ENCODE assay signal across 36 cellular contexts in the genomic region with DNA sequence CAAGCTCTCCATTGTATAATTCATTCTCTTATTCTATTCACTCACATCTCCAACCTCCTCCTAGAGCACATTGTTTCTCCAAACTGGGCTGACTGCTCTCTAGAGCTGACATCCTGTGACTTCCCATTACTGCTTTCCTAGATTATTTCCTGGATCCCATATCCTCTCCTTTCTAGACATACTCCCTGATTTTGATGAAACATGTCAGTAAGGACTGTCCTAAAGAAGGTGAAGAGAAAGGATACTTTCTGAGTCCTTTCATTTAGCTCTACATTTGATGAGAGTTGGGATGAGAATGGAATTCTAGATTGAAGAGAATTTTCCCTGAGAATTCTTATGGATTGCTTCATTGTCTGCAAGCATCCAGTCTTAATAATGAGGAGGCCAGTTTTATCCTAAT.
"Had no signal": no experiment of that assay in that cellular context is flagged by ENCODE, and none has a peak within 500 bp of the region (broad histone marks: within the 10 kb centered on the region; RNA-seq: fewer than 3 reads in every experiment).

No MANE protein-coding gene starts in this region.

- H3K9ac ChIP-seq: SK-N-SH had no signal

- H3K27ac Mint-ChIP-seq: activated CD4-positive, alpha-beta T cell treated with anti-CD3 and anti-CD28 coated beads for 36 hours; activated CD4-positive, alpha-beta T cell treated with anti-CD3 and anti-CD28 coated beads, Interleukin-2, amount 10 ng/mL, durations not matched to agents 7 days and 5 days; activated naive CD4-positive, alpha-beta T cell treated with anti-CD3 and anti-CD28 coated beads, Interleukin-2, amount 10 ng/mL, durations not matched to agents 7 days and 5 days; activated naive CD8-positive, alpha-beta T cell treated with anti-CD3 and anti-CD28 coated beads, Interleukin-2, amount 10 ng/mL, durations not matched to agents 7 days and 5 days; T-helper 1 cell treated with Interleukin-12 subunit alpha and Interleukin-12 subunit beta and Interleukin-4 antibody, amounts not matched to agents 30 μg/mL and 1 μg/mL, for 36 hours; T-helper 2 cell treated with Interferon-gamma antibody and Interleukin-4, amounts not matched to agents 5 μg/mL and 100 μg/mL, for 36 hours had no signal

- H3K4me3 Mint-ChIP-seq: activated CD4-positive, alpha-beta T cell treated with anti-CD3 and anti-CD28 coated beads for 36 hours; activated CD4-positive, alpha-beta T cell treated with anti-CD3 and anti-CD28 coated beads, Interleukin-2, amount 10 ng/mL, durations not matched to agents 7 days and 5 days; activated CD8-positive, alpha-beta T cell treated with anti-CD3 and anti-CD28 coated beads, Interleukin-2, amount 10 ng/mL, durations not matched to agents 7 days and 5 days; activated naive CD4-positive, alpha-beta T cell treated with anti-CD3 and anti-CD28 coated beads, Interleukin-2, amount 10 ng/mL, durations not matched to agents 7 days and 5 days; activated naive CD8-positive, alpha-beta T cell treated with anti-CD3 and anti-CD28 coated beads, Interleukin-2, amount 10 ng/mL, durations not matched to agents 7 days and 5 days; activated T-cell treated with anti-CD3 and anti-CD28 coated beads, Interleukin-2, amount 50 U/mL, for 4 hours; central memory CD8-positive, alpha-beta T cell; T-helper 1 cell treated with Interleukin-12 subunit alpha and Interleukin-12 subunit beta and Interleukin-4 antibody, amounts not matched to agents 30 μg/mL and 1 μg/mL, for 36 hours; T-helper 2 cell treated with Interferon-gamma antibody and Interleukin-4, amounts not matched to agents 5 μg/mL and 100 μg/mL, for 36 hours had no signal

- H3K27me3 Mint-ChIP-seq: activated CD4-positive, alpha-beta T cell treated with anti-CD3 and anti-CD28 coated beads for 36 hours; activated CD4-positive, alpha-beta T cell treated with anti-CD3 and anti-CD28 coated beads, Interleukin-2, amount 10 ng/mL, durations not matched to agents 7 days and 5 days; activated naive CD4-positive, alpha-beta T cell treated with anti-CD3 and anti-CD28 coated beads, Interleukin-2, amount 10 ng/mL, durations not matched to agents 7 days and 5 days; activated naive CD8-positive, alpha-beta T cell treated with anti-CD3 and anti-CD28 coated beads, Interleukin-2, amount 10 ng/mL, durations not matched to agents 7 days and 5 days; central memory CD8-positive, alpha-beta T cell had no signal

- ATAC-seq: activated CD4-positive, alpha-beta T cell treated with anti-CD3 and anti-CD28 coated beads for 36 hours; activated CD4-positive, CD25-positive, alpha-beta regulatory T cell treated with anti-CD3 and anti-CD28 coated beads, Interleukin-2, amount 50 U/mL, for 24 hours; activated CD8-positive, alpha-beta T cell treated with anti-CD3 and anti-CD28 coated beads, Interleukin-2, amount 10 ng/mL, durations not matched to agents 7 days and 5 days; activated T-cell treated with anti-CD3 and anti-CD28 coated beads, Interleukin-2, amount 50 U/mL, for 4 hours; PC-3 had no signal

- H3K27ac ChIP-seq: ascending aorta, cardiac muscle cell, Peyer's patch, SJSA1 had no signal

- H3K27me3 ChIP-seq: ascending aorta, cardiac muscle cell, MG63, Peyer's patch, SJSA1 had no signal

- H3K9me3 Mint-ChIP-seq: activated T-cell treated with anti-CD3 and anti-CD28 coated beads, Interleukin-2, amount 50 U/mL, for 4 hours; central memory CD8-positive, alpha-beta T cell; T-helper 1 cell treated with Interleukin-12 subunit alpha and Interleukin-12 subunit beta and Interleukin-4 antibody, amounts not matched to agents 30 μg/mL and 1 μg/mL, for 36 hours had no signal

- H3K9me3 ChIP-seq: ascending aorta, MG63, Peyer's patch, SJSA1, SK-N-SH had no signal

- H3K4me1 ChIP-seq: Peyer's patch, SJSA1 had no signal

- H3K4me2 ChIP-seq: SK-N-SH had no signal

- H3K4me3 ChIP-seq: ascending aorta, cardiac muscle cell, MG63, Peyer's patch, SJSA1 had no signal

- DNase-seq: activated CD4-positive, alpha-beta T cell treated with anti-CD3 and anti-CD28 coated beads for 36 hours; activated CD4-positive, alpha-beta T cell treated with anti-CD3 and anti-CD28 coated beads, Interleukin-2, amount 10 ng/mL, durations not matched to agents 7 days and 5 days; activated CD4-positive, alpha-beta T cell treated with anti-CD3 and anti-CD28 coated beads, Interleukin-2, amount 50 U/mL, for 48 hours; activated CD8-positive, alpha-beta T cell treated with anti-CD3 and anti-CD28 coated beads, Interleukin-2, amount 10 ng/mL, durations not matched to agents 7 days and 5 days; activated effector memory CD4-positive, alpha-beta T cell treated with Interleukin-2 at 50 U/mL for 16 hours; activated naive CD4-positive, alpha-beta T cell treated with anti-CD3 and anti-CD28 coated beads, Interleukin-2, amount 10 ng/mL, durations not matched to agents 7 days and 5 days; activated naive CD8-positive, alpha-beta T cell treated with anti-CD3 and anti-CD28 coated beads, Interleukin-2, amount 10 ng/mL, durations not matched to agents 7 days and 5 days; activated T-cell treated with anti-CD3 and anti-CD28 coated beads for 4 hours; activated T-cell treated with anti-CD3 and anti-CD28 coated beads, Interleukin-2, amount 50 U/mL, for 4 hours; amygdala; Kasumi-1; KG1; MG63; NCI-H1048; NCI-H1105 treated with DMSO at 0.1 percent for 48 hours; NCI-H1436; NCI-H1694; NCI-H1930; NCI-H2081 treated with DMSO at 0.1 percent for 48 hours; NCI-H2171; NCI-H510A; NCI-H526; NCI-H748 treated with DMSO at 0.1 percent for 48 hours; NK-92 treated with Interleukin-12 subunit alpha and Interleukin-12 subunit beta, amount 100 ng/mL, for 24 hours; PC-3; Peyer's patch; RPMI8226; SHP77 treated with DMSO at 0.1 percent for 48 hours; SK-N-SH had no signal

- H3K36me3 ChIP-seq: ascending aorta, cardiac muscle cell, MG63, Peyer's patch, SJSA1 had no signal
